1 cellular context compared by ENCODE assay signal in the genomic region with DNA sequence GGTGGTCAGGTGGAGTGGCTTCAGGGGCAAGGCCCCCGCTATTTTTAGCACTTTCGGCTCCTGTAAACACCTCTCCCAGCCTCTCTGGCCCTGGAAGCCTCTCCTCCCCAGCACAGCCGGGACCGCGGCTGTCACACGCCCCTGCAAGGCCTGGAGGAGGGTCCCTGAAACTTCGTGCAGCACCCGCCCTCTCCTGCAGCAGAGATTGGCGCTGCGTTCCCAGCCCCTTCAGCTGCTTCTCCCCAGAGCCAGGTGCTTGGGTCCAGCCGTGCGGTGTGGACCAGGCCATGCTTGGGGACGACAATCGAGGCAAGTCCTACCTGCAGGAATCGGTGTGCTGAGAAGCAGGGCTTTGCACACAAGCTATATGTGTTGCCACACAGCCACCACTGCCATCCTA.
TF ChIP-seq lines count a peak whose summit lies in the region.

No MANE protein-coding gene starts in this region.

TF ChIP-seq in WTC11, 78 proteins besides CTCF, POLR2A, EP300 and RAD21:
- TF ChIP-seq RELA (CRISPR knock-in tag; IDR thresholded peaks at IDR 0.05; ENCODE audit: borderline replicate concordance) (no peak), CREB1 (CRISPR knock-in tag; IDR thresholded peaks at IDR 0.05) (no peak), TP53 (CRISPR knock-in tag; IDR thresholded peaks at IDR 0.05) (0 out of 2 replicates have a peak, but pooled peaks have one; percentile 28), EMX1 (CRISPR knock-in tag; IDR thresholded peaks at IDR 0.05) (no peak), FOXP1 (CRISPR knock-in tag; IDR thresholded peaks at IDR 0.05; ENCODE audit: borderline replicate concordance) (no peak), JAZF1 (CRISPR knock-in tag; IDR thresholded peaks at IDR 0.05) (no peak), ZSCAN18 (CRISPR knock-in tag; IDR thresholded peaks at IDR 0.05) (no peak)
